In genomic region chr2:201235865-201236811, GRCh38 we compare ENCODE assay signal across 8 cellular contexts. TPM values are rescaled to one million over a fixed set of nuclear protein-coding genes. Genes with fewer than 3 reads are reported as not detected.
DNase-seq lines count a peak whose midpoint lies in the region; ATAC-seq and TF ChIP-seq lines count a peak whose summit lies in the region.

No MANE protein-coding gene starts in this region.

- no peak for TF ChIP-seq POLR2A in gastrocnemius medialis (IDR thresholded peaks at IDR 0.05)

- in situ Hi-C loops in gastrocnemius medialis (cut with MboI; ENCODE audit: low sequenced_read_pairs in 4 of 4) = loop anchor here in 2 of 4 donors (10.0 to 25.0 kb wide), 2 partner anchors 126 to 129 kb away; partner anchors contain the start of gene FLACC1 (in 1 of the 2)

- H3K4me1 ChIP-seq in DOHH2 (ENCODE audit: control insufficient read depth, low read length) (peaks cover 43% of the 10 kb centered on the region), right cardiac atrium (ENCODE audit: control insufficient read depth, insufficient read depth, low read length) (no peaks in the 10 kb centered on the region), gastrocnemius medialis (peaks cover 8 to 14% of the 10 kb centered on the region in 2 donors)

- H3K4me3 ChIP-seq in DOHH2 (ENCODE audit: low read length) = peak overlapping the region; percentile 77
- peak overlapping the region; percentile 30 for H3K4me3 ChIP-seq in right cardiac atrium (ENCODE audit: low read length)
- peak overlapping the region in 1 of 4 donors; percentile 8 for H3K4me3 ChIP-seq in gastrocnemius medialis

- H3K27ac ChIP-seq in DOHH2 (ENCODE audit: low read depth, low read length) (no peak overlapping the region), right cardiac atrium (ENCODE audit: low read length) (no peak overlapping the region), gastrocnemius medialis (no peak overlapping the region)

- ATAC-seq in right cardiac atrium (peak; percentile 42 to 55), gastrocnemius medialis (peak; percentile 14 to 43), HG03175 (IDR thresholded peaks at IDR 0.05; ENCODE audit: unreplicated experiment) (no peak)

- H3K9me3 ChIP-seq in DOHH2 (ENCODE audit: control insufficient read depth, insufficient read depth, low read length) (no peaks in the 10 kb centered on the region), right cardiac atrium (ENCODE audit: control insufficient read depth, low read length) (no peaks in the 10 kb centered on the region), gastrocnemius medialis (no peaks in the 10 kb centered on the region)

- DNase-seq in SHP77 treated with DMSO at 0.1 percent for 48 hours (lab: John Stamatoyannopoulos, UW) (peak; percentile 5), amniotic stem cell (lab: John Stamatoyannopoulos, UW) (peak; percentile 76), right cardiac atrium (peak; percentile 54 to 82 (median 67)), gastrocnemius medialis (peak; percentile 19 to 43), occipital lobe (lab: John Stamatoyannopoulos, UW) (no peak)

- H3F3A ChIP-seq in DOHH2 (ENCODE audit: control insufficient read depth, insufficient read depth) = peaks cover 7% of the 10 kb centered on the region

- H4K20me1 ChIP-seq in DOHH2 (ENCODE audit: control insufficient read depth, insufficient read depth, low read depth, low read length) = no peaks in the 10 kb centered on the region

- WGBS in right cardiac atrium = 27% methylated on average over 14 of the region's 14 CpGs

- TF ChIP-seq RAD21 in Ishikawa (IDR thresholded peaks at IDR 0.05; ENCODE audit: low read depth) = peak; percentile 82

- H3K9me2 ChIP-seq in DOHH2 (replicated peaks; ENCODE audit: control insufficient read depth, low read length) = no peaks in the 10 kb centered on the region

- TF ChIP-seq EP300 in Ishikawa (IDR thresholded peaks at IDR 0.05; ENCODE audit: borderline replicate concordance) = no peak

- TF ChIP-seq CTCF in DOHH2 (IDR thresholded peaks at IDR 0.05; ENCODE audit: low read depth, low read length, poor library complexity, severe bottlenecking) (peak; percentile 66), gastrocnemius medialis (IDR thresholded peaks at IDR 0.05 in 4 of 5, conservative IDR thresholded peaks at IDR 0.05 in 1 of 5) (peak; percentile 24 to 59 (median 51))

- H3K79me2 ChIP-seq in DOHH2 (ENCODE audit: control insufficient read depth, low read length) = peaks cover 17% of the 10 kb centered on the region

- peak overlapping the region; percentile 84 for H3K4me2 ChIP-seq in DOHH2 (ENCODE audit: low read length)

- H3K36me3 ChIP-seq in DOHH2 (ENCODE audit: control insufficient read depth, low read length) (no peaks in the 10 kb centered on the region), gastrocnemius medialis (no peaks in the 10 kb centered on the region)

- intact Hi-C loops in right cardiac atrium (cut with DNase I) (loop anchor here in 3 of 4 donors (10.0 kb wide), 2 partner anchors 51 to 129 kb away; partner anchors contain the start of gene CASP10 (in 1 of the 3)), gastrocnemius medialis (cut with DNase I; ENCODE audit: low total_unique reads) (no loop called here)

- H3K27me3 ChIP-seq in DOHH2 (ENCODE audit: control insufficient read depth, low read length) = no peaks in the 10 kb centered on the region
- no peaks in the 10 kb centered on the region for H3K27me3 ChIP-seq in right cardiac atrium (ENCODE audit: control insufficient read depth, insufficient read depth)
- H3K27me3 ChIP-seq in gastrocnemius medialis = no peaks in the 10 kb centered on the region

TF ChIP-seq in Ishikawa, 13 proteins besides CTCF, POLR2A, EP300 and RAD21:
- no peak for TF ChIP-seq YY1 (IDR thresholded peaks at IDR 0.05; ENCODE audit: low read depth)
- TF ChIP-seq TEAD4 (IDR thresholded peaks at IDR 0.05) = 0 out of 2 replicates have a peak, but pooled peaks have one; percentile 15
- TF ChIP-seq NFIC (IDR thresholded peaks at IDR 0.05) = peak; percentile 24; the same call in 1 of the 2 replicates

RNA-seq across cellular contexts. Expression of gene CASP8, which starts 24.2 kb away (rescaled TPM):
- total RNA-seq in right cardiac atrium (1 to 10 TPM; 3.7 to 5.4 (median 4.7) TPM), gastrocnemius medialis (1 to 10 TPM; 2.3 to 3.5 (median 2.9) TPM), occipital lobe (2.2 TPM)
- polyA plus RNA-seq in right cardiac atrium = 2.6 TPM

RNA-seq across cellular contexts. Expression of gene CASP10, which starts 53.2 kb away (rescaled TPM):
- 1 to 10 TPM; 5.3 to 6.8 (median 5.8) TPM for total RNA-seq in right cardiac atrium
- 3.6 TPM for polyA plus RNA-seq in right cardiac atrium
- total RNA-seq in gastrocnemius medialis = 1 to 10 TPM; 2.4 to 7.3 (median 3.6) TPM
- total RNA-seq in occipital lobe = 2.0 TPM
